2 cellular contexts compared by ENCODE assay signal in the genomic region with DNA sequence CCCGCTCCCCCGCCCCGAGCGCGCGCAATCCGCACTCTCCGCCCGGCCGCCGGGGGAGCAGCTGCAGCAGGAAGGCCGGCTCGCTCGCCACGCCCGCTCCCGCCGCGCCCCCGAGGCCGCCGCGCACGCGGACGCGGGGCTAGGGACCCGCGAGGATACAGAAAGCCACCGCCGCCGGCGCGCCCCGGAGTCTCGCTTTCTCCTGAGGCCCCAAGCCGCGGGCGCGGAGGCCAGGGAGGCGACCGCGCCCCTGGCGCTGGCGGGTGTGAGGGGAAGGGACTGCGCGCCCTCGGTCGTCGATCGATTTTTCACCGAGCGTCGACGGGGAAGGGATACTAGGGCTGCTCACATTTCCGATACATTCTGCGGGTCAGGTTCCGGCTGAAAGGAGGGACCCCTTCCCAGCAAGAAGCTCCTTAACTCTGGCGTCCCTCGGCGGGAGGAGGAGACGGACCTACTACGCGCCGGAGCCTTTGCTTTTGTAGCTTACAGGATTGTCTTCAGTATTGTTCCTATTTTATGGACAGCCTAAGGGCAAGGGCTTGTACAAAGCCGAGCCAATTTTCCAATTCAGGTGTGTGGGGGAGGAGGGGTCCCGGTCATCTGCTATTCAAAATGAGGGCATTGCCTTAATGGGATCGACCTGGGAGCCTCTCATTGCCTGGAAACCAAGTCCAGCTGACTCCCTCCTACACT.
TF ChIP-seq lines count a peak whose summit lies in the region.

No MANE protein-coding gene starts in this region.

TF ChIP-seq in GM23338, 12 proteins besides CTCF, POLR2A, EP300 and RAD21:
- TF ChIP-seq, protein P1, sequence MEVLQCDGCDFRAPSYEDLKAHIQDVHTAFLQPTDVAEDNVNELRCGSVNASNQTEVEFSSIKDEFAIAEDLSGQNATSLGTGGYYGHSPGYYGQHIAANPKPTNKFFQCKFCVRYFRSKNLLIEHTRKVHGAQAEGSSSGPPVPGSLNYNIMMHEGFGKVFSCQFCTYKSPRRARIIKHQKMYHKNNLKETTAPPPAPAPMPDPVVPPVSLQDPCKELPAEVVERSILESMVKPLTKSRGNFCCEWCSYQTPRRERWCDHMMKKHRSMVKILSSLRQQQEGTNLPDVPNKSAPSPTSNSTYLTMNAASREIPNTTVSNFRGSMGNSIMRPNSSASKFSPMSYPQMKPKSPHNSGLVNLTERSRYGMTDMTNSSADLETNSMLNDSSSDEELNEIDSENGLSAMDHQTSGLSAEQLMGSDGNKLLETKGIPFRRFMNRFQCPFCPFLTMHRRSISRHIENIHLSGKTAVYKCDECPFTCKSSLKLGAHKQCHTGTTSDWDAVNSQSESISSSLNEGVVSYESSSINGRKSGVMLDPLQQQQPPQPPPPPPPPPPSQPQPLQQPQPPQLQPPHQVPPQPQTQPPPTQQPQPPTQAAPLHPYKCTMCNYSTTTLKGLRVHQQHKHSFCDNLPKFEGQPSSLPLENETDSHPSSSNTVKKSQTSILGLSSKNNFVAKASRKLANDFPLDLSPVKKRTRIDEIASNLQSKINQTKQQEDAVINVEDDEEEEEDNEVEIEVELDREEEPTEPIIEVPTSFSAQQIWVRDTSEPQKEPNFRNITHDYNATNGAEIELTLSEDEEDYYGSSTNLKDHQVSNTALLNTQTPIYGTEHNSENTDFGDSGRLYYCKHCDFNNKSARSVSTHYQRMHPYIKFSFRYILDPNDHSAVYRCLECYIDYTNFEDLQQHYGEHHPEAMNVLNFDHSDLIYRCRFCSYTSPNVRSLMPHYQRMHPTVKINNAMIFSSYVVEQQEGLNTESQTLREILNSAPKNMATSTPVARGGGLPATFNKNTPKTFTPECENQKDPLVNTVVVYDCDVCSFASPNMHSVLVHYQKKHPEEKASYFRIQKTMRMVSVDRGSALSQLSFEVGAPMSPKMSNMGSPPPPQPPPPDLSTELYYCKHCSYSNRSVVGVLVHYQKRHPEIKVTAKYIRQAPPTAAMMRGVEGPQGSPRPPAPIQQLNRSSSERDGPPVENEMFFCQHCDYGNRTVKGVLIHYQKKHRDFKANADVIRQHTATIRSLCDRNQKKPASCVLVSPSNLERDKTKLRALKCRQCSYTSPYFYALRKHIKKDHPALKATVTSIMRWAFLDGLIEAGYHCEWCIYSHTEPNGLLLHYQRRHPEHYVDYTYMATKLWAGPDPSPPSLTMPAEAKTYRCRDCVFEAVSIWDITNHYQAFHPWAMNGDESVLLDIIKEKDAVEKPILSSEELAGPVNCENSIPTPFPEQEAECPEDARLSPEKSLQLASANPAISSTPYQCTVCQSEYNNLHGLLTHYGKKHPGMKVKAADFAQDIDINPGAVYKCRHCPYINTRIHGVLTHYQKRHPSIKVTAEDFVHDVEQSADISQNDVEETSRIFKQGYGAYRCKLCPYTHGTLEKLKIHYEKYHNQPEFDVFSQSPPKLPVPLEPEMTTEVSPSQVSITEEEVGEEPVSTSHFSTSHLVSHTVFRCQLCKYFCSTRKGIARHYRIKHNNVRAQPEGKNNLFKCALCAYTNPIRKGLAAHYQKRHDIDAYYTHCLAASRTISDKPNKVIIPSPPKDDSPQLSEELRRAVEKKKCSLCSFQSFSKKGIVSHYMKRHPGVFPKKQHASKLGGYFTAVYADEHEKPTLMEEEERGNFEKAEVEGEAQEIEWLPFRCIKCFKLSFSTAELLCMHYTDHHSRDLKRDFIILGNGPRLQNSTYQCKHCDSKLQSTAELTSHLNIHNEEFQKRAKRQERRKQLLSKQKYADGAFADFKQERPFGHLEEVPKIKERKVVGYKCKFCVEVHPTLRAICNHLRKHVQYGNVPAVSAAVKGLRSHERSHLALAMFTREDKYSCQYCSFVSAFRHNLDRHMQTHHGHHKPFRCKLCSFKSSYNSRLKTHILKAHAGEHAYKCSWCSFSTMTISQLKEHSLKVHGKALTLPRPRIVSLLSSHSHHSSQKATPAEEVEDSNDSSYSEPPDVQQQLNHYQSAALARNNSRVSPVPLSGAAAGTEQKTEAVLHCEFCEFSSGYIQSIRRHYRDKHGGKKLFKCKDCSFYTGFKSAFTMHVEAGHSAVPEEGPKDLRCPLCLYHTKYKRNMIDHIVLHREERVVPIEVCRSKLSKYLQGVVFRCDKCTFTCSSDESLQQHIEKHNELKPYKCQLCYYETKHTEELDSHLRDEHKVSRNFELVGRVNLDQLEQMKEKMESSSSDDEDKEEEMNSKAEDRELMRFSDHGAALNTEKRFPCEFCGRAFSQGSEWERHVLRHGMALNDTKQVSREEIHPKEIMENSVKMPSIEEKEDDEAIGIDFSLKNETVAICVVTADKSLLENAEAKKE (CRISPR knock-in tag; IDR thresholded peaks at IDR 0.05), result no peak
- TF ChIP-seq POLR2AphosphoS5 (IDR thresholded peaks at IDR 0.05; ENCODE audit: low read depth), result 0 out of 2 replicates have a peak, but pooled peaks have one; percentile 29

TF ChIP-seq in SK-N-SH treated with all-trans-retinoic acid at 6 μM for 48 hours, 23 proteins besides CTCF, POLR2A, EP300 and RAD21 (continued from another document):
- TF ChIP-seq, protein P2, sequence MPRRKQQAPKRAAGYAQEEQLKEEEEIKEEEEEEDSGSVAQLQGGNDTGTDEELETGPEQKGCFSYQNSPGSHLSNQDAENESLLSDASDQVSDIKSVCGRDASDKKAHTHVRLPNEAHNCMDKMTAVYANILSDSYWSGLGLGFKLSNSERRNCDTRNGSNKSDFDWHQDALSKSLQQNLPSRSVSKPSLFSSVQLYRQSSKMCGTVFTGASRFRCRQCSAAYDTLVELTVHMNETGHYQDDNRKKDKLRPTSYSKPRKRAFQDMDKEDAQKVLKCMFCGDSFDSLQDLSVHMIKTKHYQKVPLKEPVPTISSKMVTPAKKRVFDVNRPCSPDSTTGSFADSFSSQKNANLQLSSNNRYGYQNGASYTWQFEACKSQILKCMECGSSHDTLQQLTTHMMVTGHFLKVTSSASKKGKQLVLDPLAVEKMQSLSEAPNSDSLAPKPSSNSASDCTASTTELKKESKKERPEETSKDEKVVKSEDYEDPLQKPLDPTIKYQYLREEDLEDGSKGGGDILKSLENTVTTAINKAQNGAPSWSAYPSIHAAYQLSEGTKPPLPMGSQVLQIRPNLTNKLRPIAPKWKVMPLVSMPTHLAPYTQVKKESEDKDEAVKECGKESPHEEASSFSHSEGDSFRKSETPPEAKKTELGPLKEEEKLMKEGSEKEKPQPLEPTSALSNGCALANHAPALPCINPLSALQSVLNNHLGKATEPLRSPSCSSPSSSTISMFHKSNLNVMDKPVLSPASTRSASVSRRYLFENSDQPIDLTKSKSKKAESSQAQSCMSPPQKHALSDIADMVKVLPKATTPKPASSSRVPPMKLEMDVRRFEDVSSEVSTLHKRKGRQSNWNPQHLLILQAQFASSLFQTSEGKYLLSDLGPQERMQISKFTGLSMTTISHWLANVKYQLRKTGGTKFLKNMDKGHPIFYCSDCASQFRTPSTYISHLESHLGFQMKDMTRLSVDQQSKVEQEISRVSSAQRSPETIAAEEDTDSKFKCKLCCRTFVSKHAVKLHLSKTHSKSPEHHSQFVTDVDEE (CRISPR knock-in tag; IDR thresholded peaks at IDR 0.05), result peak; percentile 75
- TF ChIP-seq ZFP3 (CRISPR knock-in tag; IDR thresholded peaks at IDR 0.05), result peak; percentile 52; the same call in 1 of the 2 replicates
- TF ChIP-seq, protein P3, sequence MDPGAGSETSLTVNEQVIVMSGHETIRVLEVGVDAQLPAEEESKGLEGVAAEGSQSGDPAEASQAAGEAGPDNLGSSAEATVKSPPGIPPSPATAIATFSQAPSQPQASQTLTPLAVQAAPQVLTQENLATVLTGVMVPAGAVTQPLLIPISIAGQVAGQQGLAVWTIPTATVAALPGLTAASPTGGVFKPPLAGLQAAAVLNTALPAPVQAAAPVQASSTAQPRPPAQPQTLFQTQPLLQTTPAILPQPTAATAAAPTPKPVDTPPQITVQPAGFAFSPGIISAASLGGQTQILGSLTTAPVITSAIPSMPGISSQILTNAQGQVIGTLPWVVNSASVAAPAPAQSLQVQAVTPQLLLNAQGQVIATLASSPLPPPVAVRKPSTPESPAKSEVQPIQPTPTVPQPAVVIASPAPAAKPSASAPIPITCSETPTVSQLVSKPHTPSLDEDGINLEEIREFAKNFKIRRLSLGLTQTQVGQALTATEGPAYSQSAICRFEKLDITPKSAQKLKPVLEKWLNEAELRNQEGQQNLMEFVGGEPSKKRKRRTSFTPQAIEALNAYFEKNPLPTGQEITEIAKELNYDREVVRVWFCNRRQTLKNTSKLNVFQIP (CRISPR knock-in tag; IDR thresholded peaks at IDR 0.05; ENCODE audit: borderline replicate concordance, low read depth), result no peak
- TF ChIP-seq SNAI2 (CRISPR knock-in tag; IDR thresholded peaks at IDR 0.05), result peak; percentile 92
